In genomic region chr1:212858055-212858460, GRCh38 we compare ENCODE assay signal across 1 cellular context.
TF ChIP-seq lines count a peak whose summit lies in the region.

Gene FLVCR1 (plus strand): TSS chr1:212858275. CDS start chr1:212858453, 178 bp downstream.

TF ChIP-seq in K562, 482 proteins besides CTCF, POLR2A, EP300 and RAD21 (continued from another document and continues in another):
- TF ChIP-seq MGA (IDR thresholded peaks at IDR 0.05) (peak; percentile 94), JUN (IDR thresholded peaks at IDR 0.05; ENCODE audit: borderline replicate concordance, low read depth, low read length) (peak; percentile 11; the same call in 1 of the 2 replicates), JUN (CRISPR knock-in tag; IDR thresholded peaks at IDR 0.05; ENCODE audit: borderline replicate concordance) (no peak), HNRNPUL1 (IDR thresholded peaks at IDR 0.05; ENCODE audit: low read length) (no peak), ELF1 (tag; IDR thresholded peaks at IDR 0.05) (no peak; the same call in 1 of the 2 replicates), TRIM24 (IDR thresholded peaks at IDR 0.05) (0 out of 4 replicates have a peak, but pooled peaks of 1 of the 2 experiments have one; percentile 21), DACH1 (IDR thresholded peaks at IDR 0.05; ENCODE audit: partially characterized antibody) (peak; percentile 22), NR3C1 (CRISPR knock-in tag; IDR thresholded peaks at IDR 0.05) (peak; percentile 70; the same call in 1 of the 2 replicates), EGR1 (conservative IDR thresholded peaks at IDR 0.05) (peak; percentile 95), HMG20B (CRISPR knock-in tag; IDR thresholded peaks at IDR 0.05) (no peak), NONO (IDR thresholded peaks at IDR 0.05; ENCODE audit: low read depth in 2 of 2, low read length in 1 of 2) (0 out of 4 replicates have a peak, but pooled peaks of 1 of the 2 experiments have one; percentile 76), POLR2H (tag; IDR thresholded peaks at IDR 0.05; ENCODE audit: low read depth) (peak; percentile 79), CBX3 (IDR thresholded peaks at IDR 0.05; ENCODE audit: borderline replicate concordance in 1 of 2, low read length in 2 of 2) (0 out of 3 replicates have a peak, but pooled peaks of 1 of the 2 experiments have one; percentile 41), ZNF589 (CRISPR knock-in tag; IDR thresholded peaks at IDR 0.05; ENCODE audit: low read depth) (0 out of 2 replicates have a peak, but pooled peaks have one; percentile 38), SMARCE1 (IDR thresholded peaks at IDR 0.05) (no peak; the same call in 1 of the 2 replicates), NFRKB (IDR thresholded peaks at IDR 0.05; ENCODE audit: low read depth) (peak; percentile 85; the same call in 1 of the 2 replicates), SP2 (IDR thresholded peaks at IDR 0.05; ENCODE audit: extremely low read depth, low read depth, low read length, poor library complexity, severe bottlenecking) (peak; percentile 30), MBD2 (IDR thresholded peaks at IDR 0.05; ENCODE audit: borderline replicate concordance, low read depth) (peak; percentile 85), USF1 (CRISPR knock-in tag; IDR thresholded peaks at IDR 0.05) (no peak), ATF2 (CRISPR knock-in tag; IDR thresholded peaks at IDR 0.05) (no peak), SP1 (CRISPR knock-in tag; IDR thresholded peaks at IDR 0.05) (peak; percentile 76; the same call in 1 of the 2 replicates), SPI1 (IDR thresholded peaks at IDR 0.05; ENCODE audit: borderline replicate concordance, low read depth, low read length) (no peak), FOXJ2 (tag; IDR thresholded peaks at IDR 0.05) (no peak), SETDB1 (IDR thresholded peaks at IDR 0.05; ENCODE audit: low read length) (no peak), ZNF263 (CRISPR knock-in tag; IDR thresholded peaks at IDR 0.05; ENCODE audit: borderline replicate concordance) (no peak), GATAD2B (IDR thresholded peaks at IDR 0.05; ENCODE audit: borderline replicate concordance) (no peak), ZNF165 (CRISPR knock-in tag; IDR thresholded peaks at IDR 0.05; ENCODE audit: borderline replicate concordance) (no peak), ZNF384 (IDR thresholded peaks at IDR 0.05; ENCODE audit: low read depth, low read length) (no peak), YBX1 (IDR thresholded peaks at IDR 0.05) (no peak), SAP30 (IDR thresholded peaks at IDR 0.05; ENCODE audit: borderline replicate concordance, insufficient read depth, low read depth, low read length, poor library complexity, severe bottlenecking) (no peak), ETV6 (IDR thresholded peaks at IDR 0.05; ENCODE audit: borderline replicate concordance in 1 of 2, low read depth in 2 of 2, low read length in 1 of 2) (no peak), ETV6 (CRISPR knock-in tag; IDR thresholded peaks at IDR 0.05; ENCODE audit: borderline replicate concordance) (no peak), TEAD4 (IDR thresholded peaks at IDR 0.05; ENCODE audit: low read length) (no peak), TEAD4 (CRISPR knock-in tag; IDR thresholded peaks at IDR 0.05; ENCODE audit: borderline replicate concordance) (no peak), ELF4 (CRISPR knock-in tag; IDR thresholded peaks at IDR 0.05) (0 out of 2 replicates have a peak, but pooled peaks have one; percentile 39), CREB1 (IDR thresholded peaks at IDR 0.05) (peak; percentile 90), CREB1 (CRISPR knock-in tag; IDR thresholded peaks at IDR 0.05) (peak; percentile 83), SREBF1 (IDR thresholded peaks at IDR 0.05; ENCODE audit: borderline replicate concordance, low read depth, low read length) (peak; percentile 87; the same call in 1 of the 2 replicates), HCFC1 (IDR thresholded peaks at IDR 0.05; ENCODE audit: low read depth, low read length) (peak; percentile 47), HNRNPL (IDR thresholded peaks at IDR 0.05; ENCODE audit: low read depth, low read length) (no peak), GTF2F1 (IDR thresholded peaks at IDR 0.05; ENCODE audit: low read depth, low read length) (peak; percentile 71; the same call in 1 of the 2 replicates)
- TF ChIP-seq, protein P1, sequence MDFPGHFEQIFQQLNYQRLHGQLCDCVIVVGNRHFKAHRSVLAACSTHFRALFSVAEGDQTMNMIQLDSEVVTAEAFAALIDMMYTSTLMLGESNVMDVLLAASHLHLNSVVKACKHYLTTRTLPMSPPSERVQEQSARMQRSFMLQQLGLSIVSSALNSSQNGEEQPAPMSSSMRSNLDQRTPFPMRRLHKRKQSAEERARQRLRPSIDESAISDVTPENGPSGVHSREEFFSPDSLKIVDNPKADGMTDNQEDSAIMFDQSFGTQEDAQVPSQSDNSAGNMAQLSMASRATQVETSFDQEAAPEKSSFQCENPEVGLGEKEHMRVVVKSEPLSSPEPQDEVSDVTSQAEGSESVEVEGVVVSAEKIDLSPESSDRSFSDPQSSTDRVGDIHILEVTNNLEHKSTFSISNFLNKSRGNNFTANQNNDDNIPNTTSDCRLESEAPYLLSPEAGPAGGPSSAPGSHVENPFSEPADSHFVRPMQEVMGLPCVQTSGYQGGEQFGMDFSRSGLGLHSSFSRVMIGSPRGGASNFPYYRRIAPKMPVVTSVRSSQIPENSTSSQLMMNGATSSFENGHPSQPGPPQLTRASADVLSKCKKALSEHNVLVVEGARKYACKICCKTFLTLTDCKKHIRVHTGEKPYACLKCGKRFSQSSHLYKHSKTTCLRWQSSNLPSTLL (IDR thresholded peaks at IDR 0.05): no peak
- TF ChIP-seq, protein P2, sequence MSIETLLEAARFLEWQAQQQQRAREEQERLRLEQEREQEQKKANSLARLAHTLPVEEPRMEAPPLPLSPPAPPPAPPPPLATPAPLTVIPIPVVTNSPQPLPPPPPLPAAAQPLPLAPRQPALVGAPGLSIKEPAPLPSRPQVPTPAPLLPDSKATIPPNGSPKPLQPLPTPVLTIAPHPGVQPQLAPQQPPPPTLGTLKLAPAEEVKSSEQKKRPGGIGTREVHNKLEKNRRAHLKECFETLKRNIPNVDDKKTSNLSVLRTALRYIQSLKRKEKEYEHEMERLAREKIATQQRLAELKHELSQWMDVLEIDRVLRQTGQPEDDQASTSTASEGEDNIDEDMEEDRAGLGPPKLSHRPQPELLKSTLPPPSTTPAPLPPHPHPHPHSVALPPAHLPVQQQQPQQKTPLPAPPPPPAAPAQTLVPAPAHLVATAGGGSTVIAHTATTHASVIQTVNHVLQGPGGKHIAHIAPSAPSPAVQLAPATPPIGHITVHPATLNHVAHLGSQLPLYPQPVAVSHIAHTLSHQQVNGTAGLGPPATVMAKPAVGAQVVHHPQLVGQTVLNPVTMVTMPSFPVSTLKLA (conservative IDR thresholded peaks at IDR 0.05): peak; percentile 66 to 91
- TF ChIP-seq, protein P3, sequence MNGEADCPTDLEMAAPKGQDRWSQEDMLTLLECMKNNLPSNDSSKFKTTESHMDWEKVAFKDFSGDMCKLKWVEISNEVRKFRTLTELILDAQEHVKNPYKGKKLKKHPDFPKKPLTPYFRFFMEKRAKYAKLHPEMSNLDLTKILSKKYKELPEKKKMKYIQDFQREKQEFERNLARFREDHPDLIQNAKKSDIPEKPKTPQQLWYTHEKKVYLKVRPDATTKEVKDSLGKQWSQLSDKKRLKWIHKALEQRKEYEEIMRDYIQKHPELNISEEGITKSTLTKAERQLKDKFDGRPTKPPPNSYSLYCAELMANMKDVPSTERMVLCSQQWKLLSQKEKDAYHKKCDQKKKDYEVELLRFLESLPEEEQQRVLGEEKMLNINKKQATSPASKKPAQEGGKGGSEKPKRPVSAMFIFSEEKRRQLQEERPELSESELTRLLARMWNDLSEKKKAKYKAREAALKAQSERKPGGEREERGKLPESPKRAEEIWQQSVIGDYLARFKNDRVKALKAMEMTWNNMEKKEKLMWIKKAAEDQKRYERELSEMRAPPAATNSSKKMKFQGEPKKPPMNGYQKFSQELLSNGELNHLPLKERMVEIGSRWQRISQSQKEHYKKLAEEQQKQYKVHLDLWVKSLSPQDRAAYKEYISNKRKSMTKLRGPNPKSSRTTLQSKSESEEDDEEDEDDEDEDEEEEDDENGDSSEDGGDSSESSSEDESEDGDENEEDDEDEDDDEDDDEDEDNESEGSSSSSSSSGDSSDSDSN (IDR thresholded peaks at IDR 0.05; ENCODE audit: borderline replicate concordance in 1 of 2, low read depth in 2 of 2, low read length in 2 of 2): 0 out of 4 replicates have a peak, but pooled peaks of 1 of the 2 experiments have one; percentile 50
